Comparison of ENCODE assay signal across 33 cellular contexts in the genomic region with DNA sequence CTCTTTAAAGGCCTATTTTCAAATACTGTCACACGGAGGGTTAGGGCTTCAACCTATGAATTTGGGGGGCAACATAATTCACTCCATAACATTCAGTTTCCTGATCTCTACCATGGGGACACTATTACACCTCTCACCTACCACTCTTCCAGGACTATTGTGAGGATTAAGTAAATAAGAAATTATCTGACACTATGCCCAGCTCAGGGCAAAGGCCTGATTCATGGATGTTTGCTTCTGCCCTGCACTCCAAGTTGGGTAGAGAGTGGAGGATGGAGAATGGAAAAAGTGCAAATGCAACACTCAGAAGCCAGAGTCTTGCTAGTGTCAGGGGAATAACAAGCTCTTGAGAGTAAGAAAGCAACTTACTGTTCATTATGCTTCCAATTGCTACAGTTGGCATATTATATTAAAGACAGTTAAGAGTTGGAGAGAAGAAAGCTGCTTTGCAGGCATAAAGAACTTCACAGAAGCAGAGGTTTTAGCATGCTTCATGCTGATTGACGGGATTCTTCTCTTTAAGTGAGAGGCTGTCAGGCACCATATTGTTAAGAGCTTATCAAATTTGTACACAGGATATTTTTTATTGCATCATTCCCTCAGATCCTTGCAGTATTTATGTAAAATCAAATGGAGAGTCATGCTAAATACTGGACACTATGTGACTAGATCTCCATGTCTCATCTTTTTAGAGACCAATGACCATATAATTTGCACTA.
"Had no signal": no experiment of that assay in that cellular context is flagged by ENCODE, and none has a peak within 500 bp of the region (broad histone marks: within the 10 kb centered on the region; RNA-seq: fewer than 3 reads in every experiment).

No MANE protein-coding gene starts in this region.

- H3K27me3 ChIP-seq: ascending aorta, cardiac muscle cell, Peyer's patch, SJSA1 had no signal

- H3K36me3 ChIP-seq: ascending aorta, cardiac muscle cell, Peyer's patch, SJSA1 had no signal

- H3K9me3 Mint-ChIP-seq: activated CD4-positive, alpha-beta memory T cell treated with anti-CD3 and anti-CD28 coated beads, Interleukin-2, amount 10 ng/mL, durations not matched to agents 7 days and 5 days; activated naive CD4-positive, alpha-beta T cell treated with anti-CD3 and anti-CD28 coated beads, Interleukin-2, amount 50 U/mL, for 24 hours; activated naive CD8-positive, alpha-beta T cell treated with anti-CD3 and anti-CD28 coated beads, Interleukin-2, amount 10 ng/mL, durations not matched to agents 7 days and 5 days; activated T-cell treated with anti-CD3 and anti-CD28 coated beads, Interleukin-2, amount 50 U/mL, for 72 hours; activated T-helper 2 cell treated with anti-CD3 and anti-CD28 coated beads, Interferon-gamma antibody, Interleukin-2, Interleukin-4, amounts not matched to agents 10 μg/mL and 5 μg/mL and 100 μg/mL, durations not matched to agents 14 hours and 24 hours and 36 hours; central memory CD8-positive, alpha-beta T cell; T-helper 1 cell treated with Interleukin-12 subunit alpha and Interleukin-12 subunit beta and Interleukin-4 antibody, amounts not matched to agents 30 μg/mL and 1 μg/mL, for 36 hours; T-helper 2 cell treated with Interferon-gamma antibody and Interleukin-4, amounts not matched to agents 5 μg/mL and 100 μg/mL, for 36 hours had no signal

- H3K27ac Mint-ChIP-seq: activated CD4-positive, alpha-beta memory T cell treated with anti-CD3 and anti-CD28 coated beads, Interleukin-2, amount 10 ng/mL, durations not matched to agents 7 days and 5 days; activated CD4-positive, alpha-beta T cell treated with anti-CD3 and anti-CD28 coated beads for 36 hours; activated naive CD4-positive, alpha-beta T cell treated with anti-CD3 and anti-CD28 coated beads, Interleukin-2, amount 50 U/mL, for 24 hours; activated naive CD8-positive, alpha-beta T cell treated with anti-CD3 and anti-CD28 coated beads, Interleukin-2, amount 10 ng/mL, durations not matched to agents 7 days and 5 days; activated T-cell treated with anti-CD3 and anti-CD28 coated beads, Interleukin-2, amount 50 U/mL, for 72 hours; activated T-helper 2 cell treated with anti-CD3 and anti-CD28 coated beads, Interferon-gamma antibody, Interleukin-2, Interleukin-4, amounts not matched to agents 10 μg/mL and 5 μg/mL and 100 μg/mL, durations not matched to agents 14 hours and 24 hours and 36 hours; T-helper 1 cell treated with Interleukin-12 subunit alpha and Interleukin-12 subunit beta and Interleukin-4 antibody, amounts not matched to agents 30 μg/mL and 1 μg/mL, for 36 hours; T-helper 2 cell treated with Interferon-gamma antibody and Interleukin-4, amounts not matched to agents 5 μg/mL and 100 μg/mL, for 36 hours; WTC11 had no signal

- H3K4me1 ChIP-seq: ascending aorta, Peyer's patch, SJSA1 had no signal

- H3K9me2 ChIP-seq: SK-N-SH had no signal

- H3K9ac ChIP-seq: KMS-11, SK-N-SH had no signal

- H3K36me3 Mint-ChIP-seq: activated naive CD4-positive, alpha-beta T cell treated with anti-CD3 and anti-CD28 coated beads, Interleukin-2, amount 50 U/mL, for 24 hours; activated naive CD8-positive, alpha-beta T cell treated with anti-CD3 and anti-CD28 coated beads, Interleukin-2, amount 10 ng/mL, durations not matched to agents 7 days and 5 days; WTC11 had no signal

- ATAC-seq: activated CD4-positive, alpha-beta T cell treated with anti-CD3 and anti-CD28 coated beads for 36 hours; activated CD4-positive, CD25-positive, alpha-beta regulatory T cell treated with anti-CD3 and anti-CD28 coated beads, Interleukin-2, amount 50 U/mL, for 24 hours; activated T-cell treated with anti-CD3 and anti-CD28 coated beads, Interleukin-2, amount 50 U/mL, for 72 hours; PC-3; WTC11 had no signal

- DNase-seq: activated CD4-positive, alpha-beta memory T cell treated with anti-CD3 and anti-CD28 coated beads, Interleukin-2, amount 10 ng/mL, durations not matched to agents 7 days and 5 days; activated CD4-positive, alpha-beta T cell treated with anti-CD3 and anti-CD28 coated beads for 36 hours; activated CD8-positive, alpha-beta memory T cell treated with anti-CD3 and anti-CD28 coated beads for 24 hours; activated gamma-delta T cell; activated naive CD4-positive, alpha-beta T cell treated with Interleukin-2 at 50 U/mL for 16 hours; activated naive CD8-positive, alpha-beta T cell treated with anti-CD3 and anti-CD28 coated beads, Interleukin-2, amount 10 ng/mL, durations not matched to agents 7 days and 5 days; activated T-cell treated with anti-CD3 and anti-CD28 coated beads, Interleukin-2, amount 50 U/mL, for 1 hour; activated T-cell treated with anti-CD3 and anti-CD28 coated beads, Interleukin-2, amount 50 U/mL, for 72 hours; amygdala; MM.1S; MV-4-11; NCI-H1092; NCI-H1417; NCI-H146; NCI-H187; NCI-H2029 treated with DMSO at 0.1 percent for 48 hours; NCI-H2107; NCI-H226; PC-3; Peyer's patch; RPMI8226; SK-N-SH had no signal

- H3K4me3 ChIP-seq: ascending aorta, cardiac muscle cell, Peyer's patch, SJSA1 had no signal

- H3K4me1 Mint-ChIP-seq: activated CD4-positive, alpha-beta memory T cell treated with anti-CD3 and anti-CD28 coated beads, Interleukin-2, amount 10 ng/mL, durations not matched to agents 7 days and 5 days; activated CD4-positive, alpha-beta T cell treated with anti-CD3 and anti-CD28 coated beads for 36 hours; activated naive CD4-positive, alpha-beta T cell treated with anti-CD3 and anti-CD28 coated beads, Interleukin-2, amount 50 U/mL, for 24 hours; activated naive CD8-positive, alpha-beta T cell treated with anti-CD3 and anti-CD28 coated beads, Interleukin-2, amount 10 ng/mL, durations not matched to agents 7 days and 5 days; central memory CD8-positive, alpha-beta T cell had no signal

- H3K4me2 ChIP-seq: KMS-11, SK-N-SH had no signal

- H3K4me3 Mint-ChIP-seq: activated CD4-positive, alpha-beta memory T cell treated with anti-CD3 and anti-CD28 coated beads, Interleukin-2, amount 10 ng/mL, durations not matched to agents 7 days and 5 days; activated CD4-positive, alpha-beta T cell treated with anti-CD3 and anti-CD28 coated beads for 36 hours; activated naive CD4-positive, alpha-beta T cell treated with anti-CD3 and anti-CD28 coated beads, Interleukin-2, amount 50 U/mL, for 24 hours; activated naive CD8-positive, alpha-beta T cell treated with anti-CD3 and anti-CD28 coated beads, Interleukin-2, amount 10 ng/mL, durations not matched to agents 7 days and 5 days; activated T-cell treated with anti-CD3 and anti-CD28 coated beads, Interleukin-2, amount 50 U/mL, for 72 hours; central memory CD8-positive, alpha-beta T cell; T-helper 1 cell treated with Interleukin-12 subunit alpha and Interleukin-12 subunit beta and Interleukin-4 antibody, amounts not matched to agents 30 μg/mL and 1 μg/mL, for 36 hours; T-helper 2 cell treated with Interferon-gamma antibody and Interleukin-4, amounts not matched to agents 5 μg/mL and 100 μg/mL, for 36 hours; WTC11 had no signal

- H3K9me3 ChIP-seq: ascending aorta, Peyer's patch, SJSA1, SK-N-SH had no signal

- H3K27ac ChIP-seq: ascending aorta, cardiac muscle cell, KMS-11, Peyer's patch, SJSA1 had no signal
